In the genomic region with DNA sequence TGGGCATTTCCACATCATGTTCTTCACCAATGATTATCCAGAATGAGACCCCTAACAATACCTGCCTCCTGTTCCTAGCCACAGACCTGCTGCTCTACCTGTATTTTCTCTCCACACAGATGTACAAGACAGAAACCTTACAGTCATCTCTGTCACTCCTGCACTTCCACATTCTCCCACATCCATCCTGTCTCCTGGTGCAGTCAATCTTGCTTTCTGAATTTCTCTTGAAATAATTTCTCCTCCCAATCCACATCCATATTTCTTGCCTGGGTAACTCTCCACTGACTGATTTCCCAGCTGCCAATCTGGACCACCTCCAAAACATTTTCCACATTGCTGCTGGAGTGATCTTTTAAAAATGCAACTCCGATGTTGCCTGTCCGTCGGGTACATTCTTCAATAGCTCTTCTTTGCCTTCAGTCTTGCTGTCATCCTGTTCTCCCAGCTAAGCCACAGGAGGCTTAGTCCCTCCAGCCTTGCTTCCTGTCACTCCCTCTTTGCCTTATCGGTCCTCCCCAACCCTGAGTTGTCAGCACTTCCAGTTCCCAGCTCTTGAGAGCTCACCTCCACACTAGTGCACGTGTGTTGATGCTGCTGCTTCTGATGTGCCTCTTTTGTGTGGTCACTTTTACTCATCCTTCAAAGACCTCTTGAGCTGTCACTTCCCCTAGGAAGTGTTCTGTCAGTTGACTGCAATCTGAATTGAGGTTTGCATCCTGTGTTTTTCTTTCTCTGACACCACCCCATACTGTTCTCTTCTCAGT, we compare ENCODE assay signal across 8 cellular contexts. TPM values are rescaled to one million over a fixed set of nuclear protein-coding genes. Genes with fewer than 3 reads are reported as not detected.
DNase-seq lines count a peak whose midpoint lies in the region; ATAC-seq, FAIRE-seq and TF ChIP-seq lines count a peak whose summit lies in the region.

No MANE protein-coding gene starts in this region.

- H3K27me3 ChIP-seq in H1 (replicated peaks in 1 of 4; ENCODE audit: control insufficient read depth in 3 of 4, extremely low read depth in 1 of 4, insufficient read depth in 3 of 4, low read length in 3 of 4) (no peaks in the 10 kb centered on the region), tibial nerve (no peaks in the 10 kb centered on the region)

- H3K27ac ChIP-seq in H1 (ENCODE audit: low read depth, low read length) (no peak overlapping the region), tibial nerve (no peak overlapping the region)

- H4K5ac ChIP-seq in H1 (ENCODE audit: insufficient read length, low read depth, low read length) = no peak overlapping the region

- peaks cover 81 to 100% of the 10 kb centered on the region in 2 experiments for H3K79me2 ChIP-seq in H1 (ENCODE audit: control insufficient read depth in 1 of 2, insufficient read depth in 2 of 2, low read length in 2 of 2)

- no peaks in the 10 kb centered on the region for H3K27me3 Mint-ChIP-seq in activated naive CD4-positive, alpha-beta T cell treated with anti-CD3 and anti-CD28 coated beads, Interleukin-2, amount 50 U/mL, for 24 hours

- no peak overlapping the region for H3K23ac ChIP-seq in H1 (ENCODE audit: insufficient read length)

- no peak overlapping the region; a peak in 2 of 7 replicates for H3K9ac ChIP-seq in H1 (replicated peaks in 1 of 4; ENCODE audit: extremely low read depth in 1 of 4, low read depth in 3 of 4, low read length in 3 of 4)

- H3K4me3 Mint-ChIP-seq in activated naive CD4-positive, alpha-beta T cell treated with anti-CD3 and anti-CD28 coated beads, Interleukin-2, amount 50 U/mL, for 24 hours = peak overlapping the region; percentile 12

- DNase-seq in activated naive CD4-positive, alpha-beta T cell (lab: John Stamatoyannopoulos, UW) = no peak
- DNase-seq in NCI-H774 (lab: John Stamatoyannopoulos, UW) (peak; percentile 16), H1 (ENCODE audit: low read depth in 1 of 2, low spot score in 2 of 2) (no peak), tibial nerve (ENCODE audit: low spot score in 2 of 2) (no peak), NCI-H2107 treated with DMSO at 0.1 percent for 48 hours (lab: John Stamatoyannopoulos, UW; ENCODE audit: unreplicated experiment) (no peak)
- no peak for DNase-seq in stimulated activated naive CD8-positive, alpha-beta T cell treated with anti-CD3 and anti-CD28 coated beads, Interleukin-15, Interleukin-2, amounts not matched to agents 100 U/mL and 50 U/mL, for 24 hours

- H3K27ac Mint-ChIP-seq in activated naive CD4-positive, alpha-beta T cell treated with anti-CD3 and anti-CD28 coated beads, Interleukin-2, amount 50 U/mL, for 24 hours = no peak overlapping the region

- no peak overlapping the region for H2AFZ ChIP-seq in H1 (ENCODE audit: low read length)

- no peak overlapping the region for H4K91ac ChIP-seq in H1 (replicated peaks; ENCODE audit: insufficient read length, low read length)

- no peak overlapping the region for H3K18ac ChIP-seq in H1 (ENCODE audit: extremely low read depth, low read length)

- H3K36me3 ChIP-seq in H1 (ENCODE audit: control insufficient read depth in 2 of 4, insufficient read depth in 4 of 4, low read length in 3 of 4) (peaks cover 0 to 3% (median 0%) of the 10 kb centered on the region in 4 experiments; a peak in 1 of 8 replicates), tibial nerve (no peaks in the 10 kb centered on the region)

- TF ChIP-seq CTCF in H1 (IDR thresholded peaks at IDR 0.05; ENCODE audit: control extremely low read depth in 1 of 3, insufficient read depth in 1 of 3, low read depth in 1 of 3, low read length in 3 of 3) (no peak), tibial nerve (IDR thresholded peaks at IDR 0.05) (no peak)

- peaks cover 46 to 61% of the 10 kb centered on the region in 2 experiments for H4K20me1 ChIP-seq in H1 (replicated peaks in 1 of 2; ENCODE audit: control insufficient read depth in 1 of 2, insufficient read depth in 2 of 2, low read length in 2 of 2)

- H2BK12ac ChIP-seq in H1 (ENCODE audit: low read depth, low read length) = no peak overlapping the region

- peak overlapping the region in 1 of 2 experiments; percentile 32; a peak in 1 of 4 replicates for H3K4me2 ChIP-seq in H1 (ENCODE audit: insufficient read depth in 1 of 2, low read depth in 2 of 2, low read length in 2 of 2)

- ATAC-seq in HG02870 (IDR thresholded peaks at IDR 0.05; ENCODE audit: unreplicated experiment) = peak; percentile 56
- peak; percentile 76 for ATAC-seq in stimulated activated naive CD8-positive, alpha-beta T cell treated with anti-CD3 and anti-CD28 coated beads, Interleukin-15, Interleukin-2, amounts not matched to agents 100 U/mL and 50 U/mL, for 24 hours

- CTCF ChIA-PET in H1 (lab: Charles Lee; ENCODE audit: partially characterized antibody) = interaction anchor here (0.6 to 2.3 kb wide), 6 partner anchors 13 to 421 kb away, joined by 3 to 11 read pairs (median 4); no protein-coding TSS in a partner anchor

- H2BK5ac ChIP-seq in H1 (ENCODE audit: low read depth, low read length) = no peak overlapping the region

- H3K4me3 ChIP-seq in H1 (ENCODE audit: extremely low read depth in 1 of 4, insufficient read depth in 2 of 4, low read depth in 3 of 4, low read length in 4 of 4) (no peak overlapping the region), tibial nerve (no peak overlapping the region)

- TF ChIP-seq EP300 in H1 (IDR thresholded peaks at IDR 0.05; ENCODE audit: borderline replicate concordance in 1 of 2, low read depth in 2 of 2, low read length in 2 of 2) (no peak), tibial nerve (IDR thresholded peaks at IDR 0.05) (no peak)

- WGBS in H1 (ENCODE audit: extremely low coverage in 1 of 2, insufficient coverage in 1 of 2, insufficient read length in 1 of 2, insufficient replicate concordance in 2 of 2, low coverage in 1 of 2, low lambda C conversion rate in 2 of 2, missing lambda C conversion rate in 1 of 2), 2 experiments = 68% methylated on average over 5 of the region's 5 CpGs; no CpG with 5 or more reads in 1 of the 2 experiments
- 23 to 42% methylated on average over 5 of the region's 5 CpGs for WGBS in tibial nerve, 2 donors

- POLR2A ChIA-PET in H1 (lab: Charles Lee; ENCODE audit: partially characterized antibody) = interaction anchor here (1.1 to 12.5 kb wide), 2 partner anchors 14 to 42 kb away, joined by 3 to 114 read pairs; partner anchors contain the start of gene UCK2

- no peak for TF ChIP-seq RAD21 in H1 (IDR thresholded peaks at IDR 0.05 in 1 of 2, conservative IDR thresholded peaks at IDR 0.05 in 1 of 2; ENCODE audit: low read depth in 2 of 2, low read length in 2 of 2)

- H3K23me2 ChIP-seq in H1 (ENCODE audit: low read depth, low read length) = no peaks in the 10 kb centered on the region

- H3K9me3 ChIP-seq in H1 (ENCODE audit: insufficient read depth in 2 of 2, low read depth in 1 of 2, low read length in 1 of 2) (no peaks in the 10 kb centered on the region), tibial nerve (no peaks in the 10 kb centered on the region)

- H2BK120ac ChIP-seq in H1 (replicated peaks; ENCODE audit: low read depth, low read length) = no peak overlapping the region

- peaks cover 5% of the 10 kb centered on the region for H3K36me3 Mint-ChIP-seq in activated naive CD4-positive, alpha-beta T cell treated with anti-CD3 and anti-CD28 coated beads, Interleukin-2, amount 50 U/mL, for 24 hours

- H3K56ac ChIP-seq in H1 (replicated peaks; ENCODE audit: insufficient read length, low read depth, low read length) = no peak overlapping the region

- H3K4me1 ChIP-seq in H1 (replicated peaks in 1 of 4; ENCODE audit: control insufficient read depth in 3 of 4, insufficient read depth in 4 of 4, low read length in 3 of 4) = peaks cover 5 to 36% (median 16%) of the 10 kb centered on the region in 4 experiments
- peaks cover 0 to 16% (median 2%) of the 10 kb centered on the region in 4 donors for H3K4me1 ChIP-seq in tibial nerve

- peaks cover 20% of the 10 kb centered on the region for H3K79me1 ChIP-seq in H1 (ENCODE audit: low read depth, low read length)

- TF ChIP-seq POLR2A in H1 (IDR thresholded peaks at IDR 0.05; ENCODE audit: control extremely low read depth in 1 of 2, low read depth in 2 of 2, low read length in 2 of 2) = no peak
- no peak for TF ChIP-seq POLR2A in tibial nerve (IDR thresholded peaks at IDR 0.05)

- peak overlapping the region; percentile 84; the same call in 1 of the 2 replicates for H2AK5ac ChIP-seq in H1 (ENCODE audit: low read depth, low read length)

- H3K4me1 Mint-ChIP-seq in activated naive CD4-positive, alpha-beta T cell treated with anti-CD3 and anti-CD28 coated beads, Interleukin-2, amount 50 U/mL, for 24 hours = peaks cover 29% of the 10 kb centered on the region

- no peak overlapping the region for H3K4ac ChIP-seq in H1 (replicated peaks; ENCODE audit: insufficient read length, low read depth, low read length)

- no peak overlapping the region for H3K14ac ChIP-seq in H1 (ENCODE audit: insufficient read length)

- no peak overlapping the region for H2BK15ac ChIP-seq in H1 (ENCODE audit: low read length)

- H3K9me3 Mint-ChIP-seq in activated naive CD4-positive, alpha-beta T cell treated with anti-CD3 and anti-CD28 coated beads, Interleukin-2, amount 50 U/mL, for 24 hours = no peaks in the 10 kb centered on the region

- H2BK20ac ChIP-seq in H1 (ENCODE audit: low read length) = no peak overlapping the region

- no peak overlapping the region for H4K8ac ChIP-seq in H1 (ENCODE audit: extremely low read depth, insufficient read depth, low read length)

- no peak for FAIRE-seq in H1 (lab: Jason Lieb, UNC)

TF ChIP-seq in H1, 55 proteins besides CTCF, POLR2A, EP300 and RAD21 (continues in another document):
- TF ChIP-seq ATF2 (IDR thresholded peaks at IDR 0.05; ENCODE audit: low read length) (no peak), BACH1 (IDR thresholded peaks at IDR 0.05; ENCODE audit: low read length) (no peak)

RNA-seq across cellular contexts. Expression of gene UCK2, which starts 15.1 kb away (rescaled TPM):
- total RNA-seq in H1 (2021; fragmentation: NEBNext Ultra II Directional; extraction: Animal tissue kit (Norgen Biotek cat#: 25700)) = 102 and 103 TPM in 2 replicates
- polyA plus RNA-seq in H1 (2011; rRNA removed) = 105 and 109 TPM in 2 replicates
- 93.3 TPM for polyA plus RNA-seq in H1 (2011; cell fraction: cytosol; rRNA removed)
- 78.4 TPM for polyA plus RNA-seq in H1 (2011; cell fraction: nucleus; rRNA removed)
- polyA plus RNA-seq in H1 (2012, experiment 1 of 2) = 77.5 to 83.9 TPM (median 80.6 TPM) in 4 replicates
- polyA plus RNA-seq in H1 (2012, experiment 2 of 2) = 67.8 TPM
- polyA plus RNA-seq in H1 (2013, experiment 1 of 2) = 69.1 TPM
- 71.6 TPM for polyA plus RNA-seq in H1 (2013, experiment 2 of 2)
- 124 and 144 TPM in 2 replicates for polyA minus RNA-seq in H1 (2011; rRNA and poly(A)+ RNA removed)
- polyA minus RNA-seq in H1 (2011; cell fraction: cytosol; rRNA and poly(A)+ RNA removed) = 73.4 TPM
- 64.7 TPM for polyA minus RNA-seq in H1 (2011; cell fraction: nucleus; rRNA and poly(A)+ RNA removed)
- 10 to 100 TPM; 29.7 to 36.0 (median 33.8) TPM for total RNA-seq in tibial nerve
